2 cellular contexts compared by ENCODE assay signal in the genomic region with DNA sequence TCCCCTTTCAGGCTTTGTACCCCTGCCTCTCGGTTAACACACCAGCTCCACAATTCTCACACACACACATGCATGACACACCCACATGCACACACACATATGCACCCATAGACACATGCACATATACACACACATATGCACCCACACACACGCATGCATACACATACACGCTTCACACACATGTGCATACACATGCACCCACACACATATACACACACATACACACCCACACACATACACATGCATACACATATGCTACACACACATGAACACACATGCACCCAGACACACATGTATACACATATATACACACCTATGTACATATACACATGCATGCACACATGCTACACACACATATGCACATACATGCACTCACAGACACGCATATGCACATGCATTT.
TF ChIP-seq lines count a peak whose summit lies in the region.

No MANE protein-coding gene starts in this region.

TF ChIP-seq in HEK293, 187 proteins besides CTCF, POLR2A, EP300 and RAD21:
- TF ChIP-seq KLF9 (tag by site-specific recombination; IDR thresholded peaks at IDR 0.05; ENCODE audit: low read depth) (peak; percentile 43), KLF7 (tag by site-specific recombination; IDR thresholded peaks at IDR 0.05; ENCODE audit: borderline replicate concordance) (no peak), EGR2 (tag by site-specific recombination; IDR thresholded peaks at IDR 0.05; ENCODE audit: low read depth) (peak; percentile 53; the same call in 1 of the 2 replicates), ZNF677 (tag by site-specific recombination; IDR thresholded peaks at IDR 0.05) (no peak), ZFHX2 (tag by site-specific recombination; conservative IDR thresholded peaks at IDR 0.05) (peak; percentile 54), ZNF18 (tag by site-specific recombination; IDR thresholded peaks at IDR 0.05) (0 out of 2 replicates have a peak, but pooled peaks have one; percentile 52)

TF ChIP-seq in H1, 55 proteins besides CTCF, POLR2A, EP300 and RAD21:
- no peak for TF ChIP-seq GTF2F1 (IDR thresholded peaks at IDR 0.05; ENCODE audit: borderline replicate concordance, low read depth, low read length)
- TF ChIP-seq RNF2 (IDR thresholded peaks at IDR 0.05; ENCODE audit: borderline replicate concordance, low read depth, low read length, missing control alignments, poor library complexity, severe bottlenecking), result no peak
- TF ChIP-seq CHD7 (IDR thresholded peaks at IDR 0.05; ENCODE audit: insufficient replicate concordance, low read length), result no peak
- TF ChIP-seq, protein P1, sequence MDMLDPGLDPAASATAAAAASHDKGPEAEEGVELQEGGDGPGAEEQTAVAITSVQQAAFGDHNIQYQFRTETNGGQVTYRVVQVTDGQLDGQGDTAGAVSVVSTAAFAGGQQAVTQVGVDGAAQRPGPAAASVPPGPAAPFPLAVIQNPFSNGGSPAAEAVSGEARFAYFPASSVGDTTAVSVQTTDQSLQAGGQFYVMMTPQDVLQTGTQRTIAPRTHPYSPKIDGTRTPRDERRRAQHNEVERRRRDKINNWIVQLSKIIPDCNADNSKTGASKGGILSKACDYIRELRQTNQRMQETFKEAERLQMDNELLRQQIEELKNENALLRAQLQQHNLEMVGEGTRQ (IDR thresholded peaks at IDR 0.05; ENCODE audit: low read length), result no peak
- no peak for TF ChIP-seq SIRT6 (IDR thresholded peaks at IDR 0.05; ENCODE audit: low read length)
- no peak for TF ChIP-seq HDAC6 (IDR thresholded peaks at IDR 0.05; ENCODE audit: low read depth, low read length)
- TF ChIP-seq, protein P2, sequence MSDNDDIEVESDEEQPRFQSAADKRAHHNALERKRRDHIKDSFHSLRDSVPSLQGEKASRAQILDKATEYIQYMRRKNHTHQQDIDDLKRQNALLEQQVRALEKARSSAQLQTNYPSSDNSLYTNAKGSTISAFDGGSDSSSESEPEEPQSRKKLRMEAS (IDR thresholded peaks at IDR 0.05), result no peak
- no peak for TF ChIP-seq BCL11A (IDR thresholded peaks at IDR 0.05; ENCODE audit: low read depth in 2 of 2, low read length in 2 of 2)
- no peak for TF ChIP-seq SP2 (IDR thresholded peaks at IDR 0.05; ENCODE audit: low read length)
- no peak for TF ChIP-seq BACH1 (IDR thresholded peaks at IDR 0.05; ENCODE audit: low read length)
- no peak for TF ChIP-seq ATF3 (IDR thresholded peaks at IDR 0.05; ENCODE audit: insufficient read depth, low read depth, low read length)
- no peak for TF ChIP-seq NRF1 (IDR thresholded peaks at IDR 0.05; ENCODE audit: low read depth, low read length)
- TF ChIP-seq KDM5A (IDR thresholded peaks at IDR 0.05; ENCODE audit: low read length), result no peak
- TF ChIP-seq CBX8 (IDR thresholded peaks at IDR 0.05; ENCODE audit: borderline replicate concordance, low read depth, low read length), result no peak
- no peak for TF ChIP-seq CHD2 (IDR thresholded peaks at IDR 0.05; ENCODE audit: low read length)
- no peak for TF ChIP-seq YY1 (IDR thresholded peaks at IDR 0.05; ENCODE audit: low read depth, low read length)
